In genomic region chr18:3246636-3247242, GRCh38 we compare ENCODE assay signal across 8 cellular contexts. TPM values are rescaled to one million over a fixed set of nuclear protein-coding genes. Genes with fewer than 3 reads are reported as not detected.
DNase-seq lines count a peak whose midpoint lies in the region; ATAC-seq and TF ChIP-seq lines count a peak whose summit lies in the region.

No MANE protein-coding gene starts in this region.

- no peaks in the 10 kb centered on the region for H3K27me3 ChIP-seq in NT2/D1 (ENCODE audit: insufficient read depth, insufficient read length)
- no peaks in the 10 kb centered on the region for H3K27me3 ChIP-seq in body of pancreas
- H3K27me3 ChIP-seq in kidney epithelial cell (ENCODE audit: control insufficient read depth, insufficient read depth, low read length), result no peaks in the 10 kb centered on the region

- H3K9me3 Mint-ChIP-seq in stimulated activated naive B cell treated with anti-CD40 and anti-IgM and Interleukin-4, amounts not matched to agents 10 μg/mL and 1 μg/mL and 100 μg/mL, for 72 hours, result peaks cover 2 to 7% of the 10 kb centered on the region in 2 donors

- TF ChIP-seq CTCF in body of pancreas (IDR thresholded peaks at IDR 0.05), result no peak
- TF ChIP-seq CTCF in kidney epithelial cell (IDR thresholded peaks at IDR 0.05; ENCODE audit: insufficient read depth, low read length, poor library complexity, severe bottlenecking), result no peak

- TF ChIP-seq POLR2A in body of pancreas (IDR thresholded peaks at IDR 0.05), result peak; percentile 44 to 74 (median 65)

- DNase-seq in NCI-H2196 (lab: John Stamatoyannopoulos, UW; ENCODE audit: unreplicated experiment) (peak; percentile 53), NCI-H2196 treated with DMSO at 0.1 percent for 48 hours (lab: John Stamatoyannopoulos, UW; ENCODE audit: unreplicated experiment) (no peak), NT2/D1 (ENCODE audit: low read depth, low spot score) (no peak), body of pancreas (peak; percentile 31 to 56 (median 46)), kidney epithelial cell (ENCODE audit: low read depth) (no peak), foreskin melanocyte (no peak)
- DNase-seq in stimulated activated naive B cell treated with anti-CD40 and anti-IgM and Interleukin-4, amounts not matched to agents 10 μg/mL and 1 μg/mL and 100 μg/mL, for 72 hours, result no peak

- no peaks in the 10 kb centered on the region for H3K27me3 Mint-ChIP-seq in stimulated activated naive B cell treated with anti-CD40 and anti-IgM and Interleukin-4, amounts not matched to agents 10 μg/mL and 1 μg/mL and 100 μg/mL, for 72 hours

- H3K36me3 ChIP-seq in NT2/D1 (ENCODE audit: insufficient read depth, insufficient read length, low read length), result peaks cover 16% of the 10 kb centered on the region
- no peaks in the 10 kb centered on the region for H3K36me3 ChIP-seq in body of pancreas (replicated peaks in 1 of 2; ENCODE audit: insufficient read depth in 1 of 2, low read depth in 2 of 2)
- no peaks in the 10 kb centered on the region for H3K36me3 ChIP-seq in kidney epithelial cell (ENCODE audit: control insufficient read depth, insufficient read depth, low read length)

- intact Hi-C loops in body of pancreas (cut with DNase I), result loop anchor here (5.0 to 10.0 kb wide), 2 partner anchors 92 to 314 kb away; no protein-coding TSS in a partner anchor

- ATAC-seq in body of pancreas (no peak), HG03378 (IDR thresholded peaks at IDR 0.05; ENCODE audit: unreplicated experiment) (no peak)
- ATAC-seq in stimulated activated naive B cell treated with anti-CD40 and anti-IgM and Interleukin-4, amounts not matched to agents 10 μg/mL and 1 μg/mL and 100 μg/mL, for 72 hours (replicated peaks), result peak; percentile 9 to 10

- H3K27ac ChIP-seq in body of pancreas, result peak overlapping the region; percentile 98 to 99 (median 99)

- peaks cover 15 to 36% of the 10 kb centered on the region in 2 donors for H3K4me1 Mint-ChIP-seq in stimulated activated naive B cell treated with anti-CD40 and anti-IgM and Interleukin-4, amounts not matched to agents 10 μg/mL and 1 μg/mL and 100 μg/mL, for 72 hours

- WGBS in body of pancreas, 2 donors, result 11 to 14% methylated on average over 22 to 23 of the region's 23 CpGs

- H3K4me1 ChIP-seq in NT2/D1 (ENCODE audit: insufficient read depth, insufficient read length) (no peaks in the 10 kb centered on the region), body of pancreas (peaks cover 44% of the 10 kb centered on the region)

- H3K9me3 ChIP-seq in NT2/D1 (ENCODE audit: insufficient read depth, low read length) (peaks cover 15% of the 10 kb centered on the region), body of pancreas (no peaks in the 10 kb centered on the region)

- H3K4me3 Mint-ChIP-seq in stimulated activated naive B cell treated with anti-CD40 and anti-IgM and Interleukin-4, amounts not matched to agents 10 μg/mL and 1 μg/mL and 100 μg/mL, for 72 hours, result peak overlapping the region; percentile 87 to 89

- peak overlapping the region; percentile 49 for H3K4me3 ChIP-seq in NT2/D1 (ENCODE audit: insufficient read length, low read depth)
- peak overlapping the region; percentile 12 to 13 for H3K4me3 ChIP-seq in body of pancreas
- H3K4me3 ChIP-seq in kidney epithelial cell (ENCODE audit: low read depth, low read length), result peak overlapping the region; percentile 33

- H3K36me3 Mint-ChIP-seq in stimulated activated naive B cell treated with anti-CD40 and anti-IgM and Interleukin-4, amounts not matched to agents 10 μg/mL and 1 μg/mL and 100 μg/mL, for 72 hours, result peaks cover 22 to 26% of the 10 kb centered on the region in 2 donors

- H3K9ac ChIP-seq in NT2/D1 (ENCODE audit: insufficient read length, low read depth), result peak overlapping the region; percentile 79

- H3K27ac Mint-ChIP-seq in stimulated activated naive B cell treated with anti-CD40 and anti-IgM and Interleukin-4, amounts not matched to agents 10 μg/mL and 1 μg/mL and 100 μg/mL, for 72 hours, result peak overlapping the region; percentile 99

RNA-seq across cellular contexts. Expression of gene MYL12A, which starts 0.9 kb away (rescaled TPM):
- 100 to 1,000 TPM; 102 to 174 TPM for total RNA-seq in body of pancreas
- 857 and 948 TPM in 2 replicates for total RNA-seq in kidney epithelial cell

RNA-seq across cellular contexts. Expression of gene MYL12B, which starts 15.2 kb away (rescaled TPM):
- total RNA-seq in body of pancreas (100 to 1,000 TPM in 1 of 2 donors, 10 to 100 TPM in 1; 84.7 to 121 TPM), kidney epithelial cell (535 and 537 TPM in 2 replicates)

RNA-seq across cellular contexts. Expression of gene MYOM1, which starts 27.0 kb away (rescaled TPM):
- total RNA-seq in body of pancreas (10 to 100 TPM; 10.9 to 21.8 TPM), kidney epithelial cell (0.04 and 0.34 TPM in 2 replicates)

Comparison
In these comparisons a context has a peak if more than half of its experiments do, and no peak if none do; other contexts are left out.
1. DNase-seq: peak in NCI-H2196 (single experiment) and body of pancreas (4 of 4); none in NCI-H2196 treated with DMSO at 0.1 percent for 48 hours (single experiment), NT2/D1 (single experiment), kidney epithelial cell (single experiment), stimulated activated naive B cell treated with anti-CD40 and anti-IgM and Interleukin-4, amounts not matched to agents 10 μg/mL and 1 μg/mL and 100 μg/mL, for 72 hours (single experiment) and foreskin melanocyte (single experiment).
2. ATAC-seq: peak in stimulated activated naive B cell treated with anti-CD40 and anti-IgM and Interleukin-4, amounts not matched to agents 10 μg/mL and 1 μg/mL and 100 μg/mL, for 72 hours (2 of 2); none in body of pancreas (single experiment) and HG03378 (single experiment).
3. Peak in every context shown above with its lines, with median percentiles within 50 percentile points of each other: H3K4me3 ChIP-seq.